Comparison of ENCODE assay signal across 8 cellular contexts in genomic region chr4:82268050-82268825, GRCh38.
DNase-seq lines count a peak whose midpoint lies in the region; ATAC-seq and TF ChIP-seq lines count a peak whose summit lies in the region.

No MANE protein-coding gene starts in this region.

- no peak overlapping the region for H3K4me3 Mint-ChIP-seq in activated CD8-positive, alpha-beta T cell treated with anti-CD3 and anti-CD28 coated beads for 36 hours
- H3K4me3 Mint-ChIP-seq in naive B cell, result no peak overlapping the region

- POLR2A ChIA-PET in activated CD8-positive, alpha-beta T cell treated with anti-CD3 and anti-CD28 coated beads for 36 hours (lab: Charles Lee), result interaction anchor here (1.0 kb wide), 1 partner anchor 13 kb away, joined by 3 read pairs; no protein-coding TSS in a partner anchor

- H3K27ac Mint-ChIP-seq in activated CD8-positive, alpha-beta T cell treated with anti-CD3 and anti-CD28 coated beads for 36 hours, result no peak overlapping the region
- H3K27ac Mint-ChIP-seq in naive B cell, result peak overlapping the region in 2 of 6 donors; percentile 65 to 74

- TF ChIP-seq POLR2A in tibial nerve (IDR thresholded peaks at IDR 0.05), result no peak

- H3K27ac ChIP-seq in tibial nerve, result peak overlapping the region in 2 of 4 donors; percentile 45 to 56

- no peaks in the 10 kb centered on the region for H3K9me3 Mint-ChIP-seq in activated CD8-positive, alpha-beta T cell treated with anti-CD3 and anti-CD28 coated beads for 36 hours
- H3K9me3 Mint-ChIP-seq in naive B cell, result peaks cover 0 to 5% (median 0%) of the 10 kb centered on the region in 7 donors

- H3K4me1 Mint-ChIP-seq in activated CD8-positive, alpha-beta T cell treated with anti-CD3 and anti-CD28 coated beads for 36 hours (ENCODE audit: low read depth), result peaks cover 10% of the 10 kb centered on the region
- H3K4me1 Mint-ChIP-seq in naive B cell, result peaks cover 18 to 35% (median 32%) of the 10 kb centered on the region in 3 donors

- ATAC-seq in GM19395 (IDR thresholded peaks at IDR 0.05; ENCODE audit: unreplicated experiment), result peak; percentile 80
- peak; percentile 71 for ATAC-seq in HG03571 (IDR thresholded peaks at IDR 0.05; ENCODE audit: unreplicated experiment)
- peak; percentile 86 for ATAC-seq in activated CD8-positive, alpha-beta T cell treated with anti-CD3 and anti-CD28 coated beads for 36 hours
- peak; percentile 88 for ATAC-seq in esophagus mucosa
- peak; percentile 80 to 95 for ATAC-seq in naive B cell (ENCODE audit: low read depth in 2 of 2)

- H3K27me3 ChIP-seq in tibial nerve, result no peaks in the 10 kb centered on the region

- peak in 1 of 2 donors; percentile 46 for TF ChIP-seq EP300 in tibial nerve (IDR thresholded peaks at IDR 0.05)

- peaks cover 0 to 9% (median 2%) of the 10 kb centered on the region in 4 donors for H3K4me1 ChIP-seq in tibial nerve

- no peaks in the 10 kb centered on the region for H3K27me3 Mint-ChIP-seq in activated CD8-positive, alpha-beta T cell treated with anti-CD3 and anti-CD28 coated beads for 36 hours
- H3K27me3 Mint-ChIP-seq in naive B cell, result no peaks in the 10 kb centered on the region

- CTCF ChIA-PET in activated CD8-positive, alpha-beta T cell treated with anti-CD3 and anti-CD28 coated beads for 36 hours (lab: Charles Lee), result interaction anchor here (0.7 to 2.9 kb wide), 39 partner anchors 9 to 869 kb away, joined by 3 to 13 read pairs (median 4); partner anchors contain the start of gene RASGEF1B

- H3K9me3 ChIP-seq in tibial nerve, result no peaks in the 10 kb centered on the region

- intact Hi-C loops in activated CD8-positive, alpha-beta T cell treated with anti-CD3 and anti-CD28 coated beads for 36 hours (cut with micrococcal nuclease), result loop anchor here (1.0 kb wide), 1 partner anchor 862 kb away; no protein-coding TSS in a partner anchor

- H3K36me3 Mint-ChIP-seq in activated CD8-positive, alpha-beta T cell treated with anti-CD3 and anti-CD28 coated beads for 36 hours (ENCODE audit: low read depth), result no peaks in the 10 kb centered on the region
- no peaks in the 10 kb centered on the region for H3K36me3 Mint-ChIP-seq in naive B cell

- H3K4me3 ChIP-seq in tibial nerve, result peak overlapping the region in 1 of 4 donors; percentile 10

- WGBS in tibial nerve, 2 donors, result 51 to 53% methylated on average over 4 of the region's 4 CpGs

- H3K36me3 ChIP-seq in tibial nerve, result no peaks in the 10 kb centered on the region

- DNase-seq in COLO668 (lab: John Stamatoyannopoulos, UW; ENCODE audit: unreplicated experiment), result peak; percentile 57
- peak; percentile 34 for DNase-seq in NCI-H774 (lab: John Stamatoyannopoulos, UW)
- peak; percentile 63 for DNase-seq in activated CD8-positive, alpha-beta T cell treated with anti-CD3 and anti-CD28 coated beads for 36 hours
- peak; percentile 40 for DNase-seq in naive B cell
- peak in 1 of 2 donors; percentile 47 for DNase-seq in tibial nerve (ENCODE audit: low spot score in 2 of 2)

- TF ChIP-seq CTCF in activated CD8-positive, alpha-beta T cell treated with anti-CD3 and anti-CD28 coated beads for 36 hours (IDR thresholded peaks at IDR 0.05), result peak; percentile 79
- TF ChIP-seq CTCF in tibial nerve (IDR thresholded peaks at IDR 0.05), result peak; percentile 68 to 79 (median 77)
